In genomic region chr3:194685723-194686413, GRCh38 we compare ENCODE assay signal across 1 cellular context.
TF ChIP-seq lines count a peak whose summit lies in the region.

Gene FAM43A, plus strand, starts transcription at chr3:194685883. Its CDS starts 944 bp downstream, at chr3:194686827.

TF ChIP-seq in K562, 482 proteins besides CTCF, POLR2A, EP300 and RAD21 (continued from another document and continues in another):
- no peak for TF ChIP-seq ZNF740 (CRISPR knock-in tag; IDR thresholded peaks at IDR 0.05)
- no peak for TF ChIP-seq ZNF740 (tag; IDR thresholded peaks at IDR 0.05)
- no peak for TF ChIP-seq PRMT5 (CRISPR knock-in tag; IDR thresholded peaks at IDR 0.05)
- no peak for TF ChIP-seq ZNF398 (CRISPR knock-in tag; IDR thresholded peaks at IDR 0.05)
- no peak for TF ChIP-seq KLF6 (CRISPR knock-in tag; IDR thresholded peaks at IDR 0.05; ENCODE audit: borderline replicate concordance)
- TF ChIP-seq NR0B1 (IDR thresholded peaks at IDR 0.05; ENCODE audit: partially characterized antibody): no peak
- no peak for TF ChIP-seq HNRNPL (IDR thresholded peaks at IDR 0.05; ENCODE audit: low read depth, low read length)
- no peak for TF ChIP-seq ZNF695 (CRISPR knock-in tag; IDR thresholded peaks at IDR 0.05)
- no peak for TF ChIP-seq HDAC3 (IDR thresholded peaks at IDR 0.05; ENCODE audit: borderline replicate concordance, partially characterized antibody)
- TF ChIP-seq BRF1 (IDR thresholded peaks at IDR 0.05; ENCODE audit: borderline replicate concordance, extremely low read depth, insufficient read length): no peak
- no peak for TF ChIP-seq SRSF9 (IDR thresholded peaks at IDR 0.05; ENCODE audit: borderline replicate concordance, low read depth, low read length)
- TF ChIP-seq ZC3H4 (CRISPR knock-in tag; IDR thresholded peaks at IDR 0.05; ENCODE audit: borderline replicate concordance): no peak
- TF ChIP-seq ZNF436 (CRISPR knock-in tag; IDR thresholded peaks at IDR 0.05): no peak
- TF ChIP-seq MCM2 (IDR thresholded peaks at IDR 0.05; ENCODE audit: low read depth): no peak
- no peak for TF ChIP-seq CAMTA2 (CRISPR knock-in tag; conservative IDR thresholded peaks at IDR 0.05)
- TF ChIP-seq RBM25 (IDR thresholded peaks at IDR 0.05; ENCODE audit: low read depth, low read length, severe bottlenecking): no peak
- TF ChIP-seq ZNF699 (CRISPR knock-in tag; IDR thresholded peaks at IDR 0.05; ENCODE audit: insufficient replicate concordance): no peak
- TF ChIP-seq SIRT6 (IDR thresholded peaks at IDR 0.05; ENCODE audit: low read depth, low read length): no peak
- no peak for TF ChIP-seq PATZ1 (CRISPR knock-in tag; IDR thresholded peaks at IDR 0.05; ENCODE audit: borderline replicate concordance)
- no peak for TF ChIP-seq CBX5 (IDR thresholded peaks at IDR 0.05; ENCODE audit: borderline replicate concordance, low read depth)
- peak; percentile 59 for TF ChIP-seq RBBP5 (IDR thresholded peaks at IDR 0.05; ENCODE audit: borderline replicate concordance, insufficient read depth, low read length, poor library complexity, severe bottlenecking)
- no peak for TF ChIP-seq HNRNPUL1 (IDR thresholded peaks at IDR 0.05; ENCODE audit: low read length)
- no peak for TF ChIP-seq NELFE (IDR thresholded peaks at IDR 0.05; ENCODE audit: insufficient read depth, insufficient read length)
- TF ChIP-seq CSDE1 (IDR thresholded peaks at IDR 0.05): no peak
- TF ChIP-seq PKNOX1 (IDR thresholded peaks at IDR 0.05): no peak
- no peak for TF ChIP-seq GTF2A2 (tag; IDR thresholded peaks at IDR 0.05)
- no peak for TF ChIP-seq REST (CRISPR knock-in tag; IDR thresholded peaks at IDR 0.05; ENCODE audit: low read depth)
- TF ChIP-seq NFE2L1 (tag; IDR thresholded peaks at IDR 0.05; ENCODE audit: borderline replicate concordance, low read depth): no peak
- TF ChIP-seq MTA2 (IDR thresholded peaks at IDR 0.05; ENCODE audit: low read depth): no peak
- no peak for TF ChIP-seq RBM34 (IDR thresholded peaks at IDR 0.05; ENCODE audit: borderline replicate concordance, insufficient read depth, low read length)
- 0 out of 2 replicates have a peak, but pooled peaks have one; percentile 16 for TF ChIP-seq OTX1 (CRISPR knock-in tag; IDR thresholded peaks at IDR 0.05)
- TF ChIP-seq ZNF165 (CRISPR knock-in tag; IDR thresholded peaks at IDR 0.05; ENCODE audit: borderline replicate concordance): no peak
- no peak for TF ChIP-seq DACH1 (IDR thresholded peaks at IDR 0.05; ENCODE audit: partially characterized antibody)
- no peak for TF ChIP-seq CBX3 (IDR thresholded peaks at IDR 0.05; ENCODE audit: borderline replicate concordance in 1 of 2, low read length in 2 of 2)
- no peak for TF ChIP-seq THRAP3 (IDR thresholded peaks at IDR 0.05; ENCODE audit: borderline replicate concordance)
- TF ChIP-seq MTA3 (IDR thresholded peaks at IDR 0.05; ENCODE audit: borderline replicate concordance): peak; percentile 61; the same call in 1 of the 2 replicates
- no peak for TF ChIP-seq MEF2A (IDR thresholded peaks at IDR 0.05; ENCODE audit: control insufficient read depth, low read depth, low read length)
- no peak for TF ChIP-seq ELF1 (tag; IDR thresholded peaks at IDR 0.05)
- no peak for TF ChIP-seq ELF4 (CRISPR knock-in tag; IDR thresholded peaks at IDR 0.05)
- TF ChIP-seq DPF2 (IDR thresholded peaks at IDR 0.05): no peak
- no peak for TF ChIP-seq ZKSCAN8 (CRISPR knock-in tag; IDR thresholded peaks at IDR 0.05)
- no peak for TF ChIP-seq TAF9B (IDR thresholded peaks at IDR 0.05; ENCODE audit: partially characterized antibody)
- TF ChIP-seq HDGF (IDR thresholded peaks at IDR 0.05): no peak
- no peak for TF ChIP-seq TRIM28 (IDR thresholded peaks at IDR 0.05)
- TF ChIP-seq MAFG (tag; conservative IDR thresholded peaks at IDR 0.05): no peak
- no peak for TF ChIP-seq THAP12 (CRISPR knock-in tag; IDR thresholded peaks at IDR 0.05)
- TF ChIP-seq PYGO2 (tag; IDR thresholded peaks at IDR 0.05): no peak
- no peak for TF ChIP-seq MBD1 (CRISPR knock-in tag; IDR thresholded peaks at IDR 0.05)
- TF ChIP-seq U2AF2 (optimal IDR thresholded peaks at IDR 0.05; ENCODE audit: low read depth, low read length): no peak
- TF ChIP-seq BCL6 (CRISPR knock-in tag; IDR thresholded peaks at IDR 0.05): no peak
- no peak for TF ChIP-seq GTF2B (IDR thresholded peaks at IDR 0.05; ENCODE audit: extremely low read depth, insufficient read length)
- peak; percentile 76; the same call in 1 of the 2 replicates for TF ChIP-seq TFAP4 (CRISPR knock-in tag; IDR thresholded peaks at IDR 0.05; ENCODE audit: borderline replicate concordance)
- no peak for TF ChIP-seq BRD9 (IDR thresholded peaks at IDR 0.05; ENCODE audit: low read depth, partially characterized antibody)
- no peak for TF ChIP-seq POLR2AphosphoS2 (IDR thresholded peaks at IDR 0.05; ENCODE audit: low read length)
- no peak for TF ChIP-seq COPS2 (conservative IDR thresholded peaks at IDR 0.05)
- no peak for TF ChIP-seq ZNF696 (CRISPR knock-in tag; conservative IDR thresholded peaks at IDR 0.05)
- TF ChIP-seq ARNT (IDR thresholded peaks at IDR 0.05): no peak
